Comparison of ENCODE assay signal across 1 cellular context in genomic region chr1:224872832-224873644, GRCh38.
TF ChIP-seq lines count a peak whose summit lies in the region.

No MANE protein-coding gene starts in this region.

TF ChIP-seq in HEK293T, 16 proteins besides CTCF, POLR2A, EP300 and RAD21:
- TF ChIP-seq PKNOX1 (IDR thresholded peaks at IDR 0.05), result peak; percentile 62
- no peak for TF ChIP-seq ELF4 (IDR thresholded peaks at IDR 0.05)
